In the genomic region with DNA sequence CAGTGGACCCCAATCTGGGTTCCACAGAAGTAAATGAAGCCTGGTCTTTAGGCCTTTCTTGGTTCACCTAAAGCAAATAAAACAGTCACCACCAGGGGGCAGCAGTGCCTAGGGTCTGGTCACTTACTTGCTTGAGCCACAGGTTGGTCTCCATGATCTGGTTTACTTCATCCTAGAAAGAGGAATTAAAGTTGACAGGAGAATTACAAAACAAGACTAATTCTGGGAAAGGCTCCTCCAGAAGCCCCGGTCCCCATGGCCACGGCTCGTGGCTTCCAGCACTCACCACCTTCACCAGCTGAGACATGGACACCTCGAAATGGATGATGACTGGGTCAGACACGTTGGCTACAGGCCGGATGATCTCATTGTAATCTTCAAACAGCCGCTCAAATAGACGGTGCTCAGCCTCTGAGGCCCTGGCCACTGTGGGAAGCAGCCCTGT, we compare ENCODE assay signal across 8 cellular contexts. TPM values are rescaled to one million over a fixed set of nuclear protein-coding genes. Genes with fewer than 3 reads are reported as not detected.
DNase-seq lines count a peak whose midpoint lies in the region; ATAC-seq, FAIRE-seq and TF ChIP-seq lines count a peak whose summit lies in the region.

No MANE protein-coding gene starts in this region.

- no peak overlapping the region for H3K9ac ChIP-seq in NT2/D1 (ENCODE audit: insufficient read length, low read depth)

- peak; percentile 82 for FAIRE-seq in HTR-8/SVneo (lab: Jason Lieb, UNC)

- no peaks in the 10 kb centered on the region for H3K36me3 Mint-ChIP-seq in CD4-positive, alpha-beta memory T cell
- H3K36me3 Mint-ChIP-seq in endothelial cell (ENCODE audit: low read depth, unreplicated experiment) = no peaks in the 10 kb centered on the region
- H3K36me3 Mint-ChIP-seq in mesothelial cell of epicardium = no peaks in the 10 kb centered on the region

- TF ChIP-seq CTCF in endothelial cell (IDR thresholded peaks at IDR 0.05; ENCODE audit: unreplicated experiment) (peak; percentile 90), mesothelial cell of epicardium (IDR thresholded peaks at IDR 0.05; ENCODE audit: unreplicated experiment) (peak; percentile 97)

- CTCF ChIA-PET in CD4-positive, alpha-beta memory T cell (lab: Charles Lee; ENCODE audit: partially characterized antibody) = interaction anchor here (1.3 to 1.8 kb wide), 5 partner anchors 14 to 132 kb away, joined by 3 to 6 read pairs (median 5); no protein-coding TSS in a partner anchor

- H3K9me3 ChIP-seq in CD4-positive, alpha-beta memory T cell (ENCODE audit: control insufficient read depth in 1 of 2, low read length in 2 of 2) = no peaks in the 10 kb centered on the region
- peaks cover 9% of the 10 kb centered on the region; the same call in 1 of the 2 replicates for H3K9me3 ChIP-seq in NT2/D1 (ENCODE audit: insufficient read depth, low read length)

- H3K36me3 ChIP-seq in CD4-positive, alpha-beta memory T cell (ENCODE audit: insufficient read depth, low read length) = no peaks in the 10 kb centered on the region
- H3K36me3 ChIP-seq in NT2/D1 (ENCODE audit: insufficient read depth, insufficient read length, low read length) = no peaks in the 10 kb centered on the region

- no peaks in the 10 kb centered on the region for H3K9me3 Mint-ChIP-seq in CD4-positive, alpha-beta memory T cell
- H3K9me3 Mint-ChIP-seq in endothelial cell (ENCODE audit: unreplicated experiment) (no peaks in the 10 kb centered on the region), mesothelial cell of epicardium (no peaks in the 10 kb centered on the region)

- intact Hi-C loops in CD4-positive, alpha-beta memory T cell (cut with micrococcal nuclease) = loop anchor here (1.0 kb wide), 1 partner anchor 91 kb away; no protein-coding TSS in a partner anchor

- no peak for ATAC-seq in GM19455 (IDR thresholded peaks at IDR 0.05; ENCODE audit: unreplicated experiment)

- POLR2A ChIA-PET in CD4-positive, alpha-beta memory T cell (lab: Charles Lee; ENCODE audit: partially characterized antibody) = no interaction called here

- peaks cover 2 to 18% (median 10%) of the 10 kb centered on the region in 4 donors for H3K4me1 Mint-ChIP-seq in CD4-positive, alpha-beta memory T cell
- peaks cover 8% of the 10 kb centered on the region for H3K4me1 Mint-ChIP-seq in endothelial cell (ENCODE audit: unreplicated experiment)
- peaks cover 17% of the 10 kb centered on the region for H3K4me1 Mint-ChIP-seq in mesothelial cell of epicardium

- no peak overlapping the region for H3K4me3 ChIP-seq in CD4-positive, alpha-beta memory T cell (ENCODE audit: low read length in 2 of 2)
- H3K4me3 ChIP-seq in NT2/D1 (ENCODE audit: insufficient read length, low read depth) = no peak overlapping the region

- DNase-seq in CD4-positive, alpha-beta memory T cell = peak; percentile 45 to 75 (median 60)
- DNase-seq in HTR-8/SVneo (ENCODE audit: insufficient read length, low spot score) (peak; percentile 87), NT2/D1 (ENCODE audit: low read depth, low spot score) (peak; percentile 85), endothelial cell (ENCODE audit: low spot score) (peak; percentile 93), mesothelial cell of epicardium (ENCODE audit: low spot score in 2 of 2, unreplicated experiment in 2 of 2) (peak; percentile 86 to 96)
- DNase-seq in activated CD8-positive, alpha-beta memory T cell treated with anti-CD3 and anti-CD28 coated beads for 48 hours (ENCODE audit: low read depth in 2 of 3, low spot score in 2 of 3) = peak in 2 of 3 experiments; percentile 87 to 91
- DNase-seq in stimulated activated CD8-positive, alpha-beta memory T cell treated with anti-CD3 and anti-CD28 coated beads, Interleukin-15, amount 100 ng/mL, for 48 hours (ENCODE audit: low read depth in 2 of 2) = peak; percentile 47 to 50

- H3K27ac ChIP-seq in CD4-positive, alpha-beta memory T cell (ENCODE audit: low read depth, low read length) = no peak overlapping the region

- H3K27me3 ChIP-seq in CD4-positive, alpha-beta memory T cell (ENCODE audit: insufficient read depth, low read length) = peaks cover 7% of the 10 kb centered on the region
- peaks cover 35% of the 10 kb centered on the region for H3K27me3 ChIP-seq in NT2/D1 (ENCODE audit: insufficient read depth, insufficient read length)

- H3K4me3 Mint-ChIP-seq in CD4-positive, alpha-beta memory T cell = peak overlapping the region in 3 of 8 donors; percentile 43 to 71 (median 55)
- H3K4me3 Mint-ChIP-seq in endothelial cell (ENCODE audit: unreplicated experiment) (no peak overlapping the region), mesothelial cell of epicardium (peak overlapping the region; percentile 45)

- no peaks in the 10 kb centered on the region for H3K4me1 ChIP-seq in CD4-positive, alpha-beta memory T cell (ENCODE audit: insufficient read depth, low read length)
- H3K4me1 ChIP-seq in NT2/D1 (ENCODE audit: insufficient read depth, insufficient read length) = peaks cover 5% of the 10 kb centered on the region

- peaks cover 31 to 34% of the 10 kb centered on the region in 2 donors for H3K27me3 Mint-ChIP-seq in CD4-positive, alpha-beta memory T cell
- H3K27me3 Mint-ChIP-seq in endothelial cell (ENCODE audit: unreplicated experiment) = peaks cover 8% of the 10 kb centered on the region
- peaks cover 46% of the 10 kb centered on the region for H3K27me3 Mint-ChIP-seq in mesothelial cell of epicardium (ENCODE audit: low read depth)

- H3K27ac Mint-ChIP-seq in CD4-positive, alpha-beta memory T cell = no peak overlapping the region
- H3K27ac Mint-ChIP-seq in endothelial cell (ENCODE audit: unreplicated experiment) (peak overlapping the region; percentile 5), mesothelial cell of epicardium (peak overlapping the region; percentile 27)

RNA-seq across cellular contexts. Expression of a gene that starts 2.3 kb away (rescaled TPM):
- total RNA-seq in CD4-positive, alpha-beta memory T cell = not detected
- not detected for polyA plus RNA-seq in CD4-positive, alpha-beta memory T cell
- 0.74 TPM for total RNA-seq in endothelial cell (ENCODE audit: unreplicated experiment)
- total RNA-seq in mesothelial cell of epicardium = 1.9 to 4.0 TPM (median 2.4 TPM) in 3 replicates

RNA-seq across cellular contexts. Expression of a gene that starts 22.5 kb away (rescaled TPM):
- not detected for total RNA-seq in CD4-positive, alpha-beta memory T cell
- not detected for polyA plus RNA-seq in CD4-positive, alpha-beta memory T cell
- total RNA-seq in endothelial cell (ENCODE audit: unreplicated experiment) (not detected), mesothelial cell of epicardium (2.2 to 3.2 TPM (median 2.8 TPM) in 3 replicates)

RNA-seq across cellular contexts. Expression of a gene that starts 53.2 kb away (rescaled TPM):
- 1 to 10 TPM; 1.3 to 1.6 TPM for total RNA-seq in CD4-positive, alpha-beta memory T cell
- under 1 TPM; 0.07 to 0.76 TPM for polyA plus RNA-seq in CD4-positive, alpha-beta memory T cell
- 22.7 TPM for total RNA-seq in endothelial cell (ENCODE audit: unreplicated experiment)
- total RNA-seq in mesothelial cell of epicardium = 5.1 to 7.6 TPM (median 5.5 TPM) in 3 replicates

Comparison
In these comparisons a context has a peak if more than half of its experiments do, and no peak if none do; other contexts are left out.
1. H3K27ac Mint-ChIP-seq: peak in endothelial cell (single experiment) and mesothelial cell of epicardium (single experiment); none in CD4-positive, alpha-beta memory T cell (0 of 7).
2. Peak in every context shown above with its lines, with median percentiles within 50 percentile points of each other: DNase-seq.